8 cellular contexts compared by ENCODE assay signal in the genomic region with DNA sequence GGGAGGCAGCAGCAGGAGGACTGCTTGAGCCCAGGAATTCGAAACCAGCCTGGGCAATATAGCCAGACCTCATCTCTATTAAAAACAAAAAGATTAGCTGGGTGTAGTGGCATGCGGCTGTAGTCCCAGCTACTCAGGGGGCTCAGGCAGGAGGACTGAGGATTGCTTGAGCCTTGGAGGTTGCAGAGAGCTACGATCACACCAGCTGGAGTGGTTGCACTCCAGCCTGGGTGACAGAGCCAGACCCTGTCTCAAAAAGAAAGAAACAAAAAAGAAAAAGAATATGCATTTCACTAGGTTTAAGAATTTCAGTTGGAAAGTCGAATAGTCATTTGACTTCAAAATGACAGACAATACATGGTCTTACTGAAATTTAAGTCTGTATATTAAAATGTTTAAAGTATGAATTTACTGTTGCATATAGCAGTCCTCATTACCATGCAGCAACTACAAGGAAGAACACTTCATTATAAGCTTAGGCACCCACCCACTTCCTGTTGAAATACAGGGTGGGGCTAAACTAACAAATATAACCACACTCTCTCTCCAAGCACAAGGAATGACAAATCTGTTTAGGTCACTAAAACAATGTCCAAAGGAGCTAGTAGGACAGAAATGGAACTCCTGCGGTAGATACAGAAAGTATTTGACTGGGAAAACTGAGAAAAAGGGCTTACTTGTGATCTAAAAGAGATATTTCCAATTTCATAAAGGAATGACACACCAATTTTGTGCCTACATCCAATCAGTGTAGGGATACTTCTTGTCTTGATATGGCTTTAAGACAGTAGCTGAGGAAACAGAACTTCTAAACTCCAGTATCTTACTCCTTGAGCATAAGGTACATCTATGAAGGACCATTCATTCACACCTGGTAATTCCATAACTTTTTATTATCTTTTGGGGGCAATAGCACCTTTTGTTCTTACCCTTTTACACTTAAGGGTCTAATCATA. TPM values are rescaled to one million over a fixed set of nuclear protein-coding genes. Genes with fewer than 3 reads are reported as not detected.
DNase-seq lines count a peak whose midpoint lies in the region; ATAC-seq, FAIRE-seq and TF ChIP-seq lines count a peak whose summit lies in the region.

No MANE protein-coding gene starts in this region.

- no peaks in the 10 kb centered on the region for H3K9me2 ChIP-seq in Loucy (replicated peaks; ENCODE audit: low read depth, low read length)

- peaks cover 17% of the 10 kb centered on the region for H4K20me1 ChIP-seq in Loucy (ENCODE audit: insufficient read depth, low read length, poor library complexity, severe bottlenecking)

- H3F3A ChIP-seq in Loucy (ENCODE audit: low read depth): peaks cover 8% of the 10 kb centered on the region; the same call in 1 of the 2 replicates

- H2AFZ ChIP-seq in Loucy (ENCODE audit: low read length): no peak overlapping the region

- H3K27ac ChIP-seq in kidney (ENCODE audit: low read depth in 2 of 2, low read length in 2 of 2) (peak overlapping the region in 1 of 2 donors; percentile 20), subcutaneous abdominal adipose tissue (ENCODE audit: low read depth, low read length) (peak overlapping the region; percentile 66)

- intact Hi-C loops in kidney (cut with DNase I): no loop called here

- H3K4me2 ChIP-seq in Loucy (ENCODE audit: low read depth, low read length, poor library complexity, severe bottlenecking): peak overlapping the region; percentile 77

- peak; percentile 70 for DNase-seq in Daoy (ENCODE audit: low read depth)
- DNase-seq in amniotic stem cell (lab: John Stamatoyannopoulos, UW): peak; percentile 3
- no peak for DNase-seq in kidney

- TF ChIP-seq CTCF in Loucy (conservative IDR thresholded peaks at IDR 0.05; ENCODE audit: low read length) (no peak), kidney (IDR thresholded peaks at IDR 0.05; ENCODE audit: borderline replicate concordance, extremely low read depth, insufficient read depth) (no peak)

- peak overlapping the region; percentile 65 for H3K9ac ChIP-seq in Loucy (ENCODE audit: low read depth, low read length, poor library complexity, severe bottlenecking)
- H3K9ac ChIP-seq in kidney (ENCODE audit: low read length in 2 of 2): no peak overlapping the region
- peak overlapping the region in 1 of 5 donors; percentile 34 for H3K9ac ChIP-seq in subcutaneous abdominal adipose tissue (ENCODE audit: low read length in 5 of 5)

- peak overlapping the region; percentile 53 for H3K4me3 ChIP-seq in Loucy (ENCODE audit: low read length, poor library complexity, severe bottlenecking)
- no peak overlapping the region for H3K4me3 ChIP-seq in kidney (ENCODE audit: low read length in 2 of 2)
- peak overlapping the region in 2 of 5 donors; percentile 2 to 36 for H3K4me3 ChIP-seq in subcutaneous abdominal adipose tissue (ENCODE audit: low read depth in 1 of 5, low read length in 5 of 5)

- no peaks in the 10 kb centered on the region for H3K9me3 ChIP-seq in Loucy (ENCODE audit: insufficient read depth, low read depth, low read length)
- H3K9me3 ChIP-seq in kidney (ENCODE audit: control insufficient read depth in 1 of 2, low read length in 2 of 2): no peaks in the 10 kb centered on the region
- H3K9me3 ChIP-seq in subcutaneous abdominal adipose tissue (ENCODE audit: control insufficient read depth in 5 of 5, low read length in 5 of 5): no peaks in the 10 kb centered on the region

- no peak for ATAC-seq in GM18519 (IDR thresholded peaks at IDR 0.05; ENCODE audit: low FRiP score, unreplicated experiment)
- ATAC-seq in HG03378 (IDR thresholded peaks at IDR 0.05; ENCODE audit: unreplicated experiment): no peak
- no peak for ATAC-seq in GM18870 (IDR thresholded peaks at IDR 0.05; ENCODE audit: unreplicated experiment)

- peak; percentile 38 for FAIRE-seq in kidney (lab: Jason Lieb, UNC)

- H3K79me2 ChIP-seq in Loucy (ENCODE audit: insufficient read depth, low read length): peaks cover 95% of the 10 kb centered on the region

- peaks cover 73% of the 10 kb centered on the region for H3K4me1 ChIP-seq in Loucy (ENCODE audit: insufficient read depth, low read length, poor library complexity, severe bottlenecking)
- H3K4me1 ChIP-seq in kidney (ENCODE audit: control insufficient read depth in 1 of 2, insufficient read depth in 1 of 2, low read depth in 1 of 2, low read length in 2 of 2): peaks cover 23 to 36% of the 10 kb centered on the region in 2 donors
- peaks cover 6 to 73% (median 67%) of the 10 kb centered on the region in 5 donors for H3K4me1 ChIP-seq in subcutaneous abdominal adipose tissue (ENCODE audit: control insufficient read depth in 5 of 5, insufficient read depth in 5 of 5, low read length in 5 of 5)

- peaks cover 15% of the 10 kb centered on the region; the same call in 1 of the 2 replicates for H3K36me3 ChIP-seq in Loucy (ENCODE audit: insufficient read depth, low read length)
- no peaks in the 10 kb centered on the region for H3K36me3 ChIP-seq in kidney (ENCODE audit: control insufficient read depth in 1 of 2, insufficient read depth in 2 of 2, low read length in 2 of 2)
- peaks cover 0 to 5% (median 3%) of the 10 kb centered on the region in 5 donors for H3K36me3 ChIP-seq in subcutaneous abdominal adipose tissue (ENCODE audit: control insufficient read depth in 5 of 5, insufficient read depth in 5 of 5, low read length in 5 of 5)

- H3K27me3 ChIP-seq in Loucy (ENCODE audit: insufficient read depth, low read length, poor library complexity, severe bottlenecking): no peaks in the 10 kb centered on the region
- H3K27me3 ChIP-seq in subcutaneous abdominal adipose tissue (ENCODE audit: control insufficient read depth in 5 of 5, insufficient read depth in 4 of 5, low read length in 5 of 5): no peaks in the 10 kb centered on the region

RNA-seq across cellular contexts. Expression of a gene that starts 44.1 kb away (rescaled TPM):
- 0.80 and 2.0 TPM in 2 replicates for total RNA-seq in Daoy (2014; rRNA removed; shearing (Covaris generic))
- 0.38 TPM for total RNA-seq in kidney
- 0.77 TPM for polyA plus RNA-seq in kidney (ENCODE audit: insufficient read depth, low read depth, low replicate concordance)

RNA-seq across cellular contexts. Expression of a gene that starts 53.3 kb away (rescaled TPM):
- not detected in 2 replicates for total RNA-seq in Daoy (2014; rRNA removed; shearing (Covaris generic))
- total RNA-seq in kidney: 0.63 TPM
- polyA plus RNA-seq in kidney (ENCODE audit: insufficient read depth, low read depth, low replicate concordance): 1.1 TPM

RNA-seq across cellular contexts. Expression of a gene that starts 53.5 kb away (rescaled TPM):
- total RNA-seq in Daoy (2014; rRNA removed; shearing (Covaris generic)): 11.1 and 12.3 TPM in 2 replicates
- total RNA-seq in kidney: 159 TPM
- 23.9 TPM for polyA plus RNA-seq in kidney (ENCODE audit: insufficient read depth, low read depth, low replicate concordance)

Comparison
In these comparisons a context has a peak if more than half of its experiments do, and no peak if none do; other contexts are left out.
1. RNA of a gene that starts 53.5 kb away (total RNA-seq): 159 TPM in kidney (single experiment); 11.1 to 12.3 TPM in Daoy; every median in the first group is over 10 times any median in the second.